Comparison of ENCODE assay signal across 1 cellular context in the genomic region with DNA sequence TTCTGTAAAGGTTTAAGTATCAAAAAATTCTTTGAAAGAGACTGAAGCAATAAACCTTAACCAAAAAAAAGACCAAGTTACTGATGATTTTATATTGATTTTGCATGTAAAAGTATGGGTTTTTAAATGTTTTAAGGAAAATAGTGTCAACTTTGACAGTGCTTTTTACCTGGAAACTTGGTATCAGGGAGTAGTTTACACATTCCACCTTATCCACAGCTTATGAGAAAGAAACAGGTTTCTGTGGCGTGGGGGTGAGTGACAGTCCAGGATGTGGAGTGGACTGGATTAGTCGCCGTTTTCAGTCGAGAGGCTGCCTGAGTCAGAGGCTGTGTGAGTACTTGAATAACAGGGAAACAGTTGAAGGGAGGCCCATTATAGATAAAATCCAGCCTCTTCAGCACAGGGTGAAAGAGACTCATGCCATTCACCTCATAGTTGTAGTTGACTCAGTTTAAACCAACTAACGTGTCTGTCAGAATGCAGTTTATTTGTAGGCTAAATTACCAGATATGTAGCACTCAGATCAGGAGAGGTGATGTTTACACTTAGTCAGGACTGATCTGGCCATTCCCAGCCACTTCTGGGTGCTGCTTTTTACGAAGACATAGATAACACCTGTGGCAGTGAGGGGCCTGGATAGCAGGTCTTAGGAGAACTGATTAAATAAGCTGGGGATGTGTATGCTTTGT.
TF ChIP-seq lines count a peak whose summit lies in the region.

No MANE protein-coding gene starts in this region.

TF ChIP-seq in IMR-90, 13 proteins besides CTCF, POLR2A, EP300 and RAD21:
- 0 out of 2 replicates have a peak, but pooled peaks have one; percentile 6 for TF ChIP-seq MAFK (IDR thresholded peaks at IDR 0.05; ENCODE audit: low read depth, low read length)
- no peak for TF ChIP-seq NFE2L2 (IDR thresholded peaks at IDR 0.05; ENCODE audit: low read depth, low read length)
TF ChIP-seq in IMR-90: peak in this region for 1.
